In genomic region chr2:65159921-65160320, GRCh38 we compare ENCODE assay signal across 16 cellular contexts. TPM values are rescaled to one million over a fixed set of nuclear protein-coding genes. Genes with fewer than 3 reads are reported as not detected.
DNase-seq lines count a peak whose midpoint lies in the region; ATAC-seq and TF ChIP-seq lines count a peak whose summit lies in the region.
"Had no signal": no experiment of that assay in that cellular context is flagged by ENCODE, and none has a peak within 500 bp of the region (broad histone marks: within the 10 kb centered on the region; RNA-seq: fewer than 3 reads in every experiment).

No MANE protein-coding gene starts in this region.

- peaks cover 0 to 5% of the 10 kb centered on the region in 2 donors for H3K4me1 ChIP-seq in naive thymus-derived CD4-positive, alpha-beta T cell (ENCODE audit: control insufficient read depth in 2 of 2, insufficient read depth in 2 of 2, low read length in 2 of 2)
- no peaks in the 10 kb centered on the region for H3K4me1 ChIP-seq in smooth muscle cell (ENCODE audit: low read depth)

- H3K9me3 ChIP-seq in SU-DHL-6 (ENCODE audit: insufficient read depth, low read length) (no peaks in the 10 kb centered on the region), smooth muscle cell (replicated peaks; ENCODE audit: low read depth) (no peaks in the 10 kb centered on the region)
- no peaks in the 10 kb centered on the region for H3K9me3 ChIP-seq in naive thymus-derived CD4-positive, alpha-beta T cell (ENCODE audit: control insufficient read depth in 2 of 3, low read length in 3 of 3)

- no peaks in the 10 kb centered on the region for H3K9me3 Mint-ChIP-seq in activated naive CD4-positive, alpha-beta T cell treated with anti-CD3 and anti-CD28 coated beads, Interleukin-2, amount 10 ng/mL, durations not matched to agents 7 days and 5 days
- no peaks in the 10 kb centered on the region for H3K9me3 Mint-ChIP-seq in activated naive CD4-positive, alpha-beta T cell treated with anti-CD3 and anti-CD28 coated beads for 36 hours
- no peaks in the 10 kb centered on the region for H3K9me3 Mint-ChIP-seq in naive thymus-derived CD4-positive, alpha-beta T cell

- CTCF ChIA-PET in activated naive CD4-positive, alpha-beta T cell treated with anti-CD3 and anti-CD28 coated beads, Interleukin-2, amount 10 ng/mL, durations not matched to agents 7 days and 5 days (lab: Charles Lee), result interaction anchor here (0.9 to 2.5 kb wide), 3 partner anchors 9 to 95 kb away, joined by 6 to 10 read pairs (median 6); no protein-coding TSS in a partner anchor
- CTCF ChIA-PET in activated naive CD4-positive, alpha-beta T cell treated with anti-CD3 and anti-CD28 coated beads for 36 hours (lab: Charles Lee), result interaction anchor here (0.6 to 1.9 kb wide), 3 partner anchors 9 to 124 kb away, joined by 4 to 9 read pairs (median 7); no protein-coding TSS in a partner anchor
- CTCF ChIA-PET in naive thymus-derived CD4-positive, alpha-beta T cell (lab: Charles Lee), result interaction anchor here (0.6 kb wide), 1 partner anchor 65 kb away, joined by 4 read pairs; no protein-coding TSS in a partner anchor

- no peak overlapping the region for H3K9ac ChIP-seq in SU-DHL-6 (ENCODE audit: low read length)
- no peak overlapping the region for H3K9ac ChIP-seq in smooth muscle cell (ENCODE audit: low read depth)

- H3K9me2 ChIP-seq in SU-DHL-6 (replicated peaks; ENCODE audit: insufficient read depth, low read length), result no peaks in the 10 kb centered on the region

- H3K79me2 ChIP-seq in SU-DHL-6 (ENCODE audit: insufficient read depth, low read length), result no peaks in the 10 kb centered on the region
- H3K79me2 ChIP-seq in smooth muscle cell (ENCODE audit: low read depth), result no peaks in the 10 kb centered on the region

- POLR2A ChIA-PET in naive thymus-derived CD4-positive, alpha-beta T cell (lab: Charles Lee), result no interaction called here

- TF ChIP-seq CTCF in SU-DHL-6 (IDR thresholded peaks at IDR 0.05; ENCODE audit: insufficient read depth, low read length, poor library complexity, severe bottlenecking) (no peak), smooth muscle cell (IDR thresholded peaks at IDR 0.05; ENCODE audit: borderline replicate concordance, insufficient read depth, poor library complexity, severe bottlenecking) (no peak)

- ATAC-seq in naive thymus-derived CD4-positive, alpha-beta T cell, result peak; percentile 32
- ATAC-seq in GM21390 (IDR thresholded peaks at IDR 0.05; ENCODE audit: unreplicated experiment) (no peak), GM21447 (IDR thresholded peaks at IDR 0.05; ENCODE audit: unreplicated experiment) (no peak)

- WGBS in smooth muscle cell (ENCODE audit: low lambda C conversion rate), result 86% methylated on average over 2 of the region's 2 CpGs

- no peak overlapping the region for H3K4me3 Mint-ChIP-seq in activated naive CD4-positive, alpha-beta T cell treated with anti-CD3 and anti-CD28 coated beads, Interleukin-2, amount 10 ng/mL, durations not matched to agents 7 days and 5 days
- H3K4me3 Mint-ChIP-seq in activated naive CD4-positive, alpha-beta T cell treated with anti-CD3 and anti-CD28 coated beads for 36 hours, result no peak overlapping the region
- H3K4me3 Mint-ChIP-seq in naive thymus-derived CD4-positive, alpha-beta T cell, result peak overlapping the region in 8 of 10 donors; percentile 3 to 44 (median 19)

- H3K27ac ChIP-seq in SU-DHL-6 (ENCODE audit: low read depth, low read length), result no peak overlapping the region
- H3K27ac ChIP-seq in naive thymus-derived CD4-positive, alpha-beta T cell (ENCODE audit: low read depth, low read length), result no peak overlapping the region
- no peak overlapping the region for H3K27ac ChIP-seq in smooth muscle cell (ENCODE audit: low read depth)
- H3K27ac ChIP-seq: cardiac muscle cell had no signal

- H3K4me2 ChIP-seq in SU-DHL-6 (ENCODE audit: low read depth, low read length, poor library complexity, severe bottlenecking) (peak overlapping the region; percentile 10), smooth muscle cell (no peak overlapping the region)

- H2AFZ ChIP-seq in SU-DHL-6 (ENCODE audit: low read depth, low read length, severe bottlenecking) (peak overlapping the region; percentile 8), smooth muscle cell (ENCODE audit: low read depth) (no peak overlapping the region)

- H3K27me3 Mint-ChIP-seq in activated naive CD4-positive, alpha-beta T cell treated with anti-CD3 and anti-CD28 coated beads, Interleukin-2, amount 10 ng/mL, durations not matched to agents 7 days and 5 days, result no peaks in the 10 kb centered on the region
- no peaks in the 10 kb centered on the region for H3K27me3 Mint-ChIP-seq in activated naive CD4-positive, alpha-beta T cell treated with anti-CD3 and anti-CD28 coated beads for 36 hours (ENCODE audit: low read depth)
- peaks cover 0 to 2% (median 0%) of the 10 kb centered on the region in 5 donors for H3K27me3 Mint-ChIP-seq in naive thymus-derived CD4-positive, alpha-beta T cell

- no peaks in the 10 kb centered on the region for H4K20me1 ChIP-seq in SU-DHL-6 (ENCODE audit: low read depth, low read length)
- no peaks in the 10 kb centered on the region for H4K20me1 ChIP-seq in smooth muscle cell (ENCODE audit: low read depth)

- H3K27ac Mint-ChIP-seq in activated naive CD4-positive, alpha-beta T cell treated with anti-CD3 and anti-CD28 coated beads, Interleukin-2, amount 10 ng/mL, durations not matched to agents 7 days and 5 days, result peak overlapping the region; percentile 0
- H3K27ac Mint-ChIP-seq in activated naive CD4-positive, alpha-beta T cell treated with anti-CD3 and anti-CD28 coated beads for 36 hours, result no peak overlapping the region
- H3K27ac Mint-ChIP-seq in naive thymus-derived CD4-positive, alpha-beta T cell, result peak overlapping the region in 4 of 9 donors; percentile 1 to 6 (median 2)

- H3K36me3 ChIP-seq in SU-DHL-6 (ENCODE audit: low read length) (no peaks in the 10 kb centered on the region), smooth muscle cell (ENCODE audit: low read depth) (no peaks in the 10 kb centered on the region)
- H3K36me3 ChIP-seq in naive thymus-derived CD4-positive, alpha-beta T cell (ENCODE audit: control insufficient read depth in 2 of 3, insufficient read depth in 3 of 3, low read length in 3 of 3), result no peaks in the 10 kb centered on the region
- H3K36me3 ChIP-seq: cardiac muscle cell had no signal

- H3K27me3 ChIP-seq in SU-DHL-6 (ENCODE audit: low read length) (no peaks in the 10 kb centered on the region), smooth muscle cell (ENCODE audit: low read depth) (no peaks in the 10 kb centered on the region)
- no peaks in the 10 kb centered on the region for H3K27me3 ChIP-seq in naive thymus-derived CD4-positive, alpha-beta T cell (ENCODE audit: control insufficient read depth in 2 of 2, insufficient read depth in 2 of 2, low read length in 2 of 2)
- H3K27me3 ChIP-seq: cardiac muscle cell had no signal

- H3F3A ChIP-seq in SU-DHL-6 (ENCODE audit: insufficient read depth), result no peaks in the 10 kb centered on the region
- H3F3A ChIP-seq in smooth muscle cell (ENCODE audit: low read depth), result no peaks in the 10 kb centered on the region

- no peak overlapping the region for H3K4me3 ChIP-seq in SU-DHL-6 (ENCODE audit: insufficient read depth, low read length, poor library complexity, severe bottlenecking)
- H3K4me3 ChIP-seq in naive thymus-derived CD4-positive, alpha-beta T cell (ENCODE audit: low read length), result no peak overlapping the region
- no peak overlapping the region for H3K4me3 ChIP-seq in smooth muscle cell
- H3K4me3 ChIP-seq: cardiac muscle cell, lung had no signal

- intact Hi-C loops in activated naive CD4-positive, alpha-beta T cell treated with anti-CD3 and anti-CD28 coated beads for 36 hours (cut with micrococcal nuclease), result no loop called here
- intact Hi-C loops in naive thymus-derived CD4-positive, alpha-beta T cell (cut with micrococcal nuclease), result loop anchor here in 1 of 2 donors (10.0 kb wide), 1 partner anchor 825 kb away; no protein-coding TSS in a partner anchor

- no peaks in the 10 kb centered on the region for H3K36me3 Mint-ChIP-seq in activated naive CD4-positive, alpha-beta T cell treated with anti-CD3 and anti-CD28 coated beads, Interleukin-2, amount 10 ng/mL, durations not matched to agents 7 days and 5 days
- H3K36me3 Mint-ChIP-seq in activated naive CD4-positive, alpha-beta T cell treated with anti-CD3 and anti-CD28 coated beads for 36 hours (ENCODE audit: low read depth), result no peaks in the 10 kb centered on the region
- no peaks in the 10 kb centered on the region for H3K36me3 Mint-ChIP-seq in naive thymus-derived CD4-positive, alpha-beta T cell

- peaks cover 23% of the 10 kb centered on the region for H3K4me1 Mint-ChIP-seq in activated naive CD4-positive, alpha-beta T cell treated with anti-CD3 and anti-CD28 coated beads, Interleukin-2, amount 10 ng/mL, durations not matched to agents 7 days and 5 days
- peaks cover 13% of the 10 kb centered on the region for H3K4me1 Mint-ChIP-seq in activated naive CD4-positive, alpha-beta T cell treated with anti-CD3 and anti-CD28 coated beads for 36 hours (ENCODE audit: low read depth)
- H3K4me1 Mint-ChIP-seq in naive thymus-derived CD4-positive, alpha-beta T cell, result peaks cover 18 to 33% (median 25%) of the 10 kb centered on the region in 7 donors

- no peak for DNase-seq in activated naive CD4-positive, alpha-beta T cell treated with anti-CD3 and anti-CD28 coated beads, Interleukin-2, amount 10 ng/mL, durations not matched to agents 7 days and 5 days
- no peak for DNase-seq in activated naive CD4-positive, alpha-beta T cell treated with anti-CD3 and anti-CD28 coated beads for 36 hours
- DNase-seq in KG1 (lab: John Stamatoyannopoulos, UW) (peak; percentile 32), smooth muscle cell (lab: John Stamatoyannopoulos, UW; ENCODE audit: unreplicated experiment) (no peak)
- no peak for DNase-seq in naive thymus-derived CD4-positive, alpha-beta T cell
- DNase-seq: activated CD4-positive, alpha-beta T cell treated with anti-CD3 and anti-CD28 coated beads, Interleukin-2, amount 50 U/mL, for 48 hours; activated gamma-delta T cell treated with Interleukin-2 at 50 U/mL for 16 hours; foreskin fibroblast; NCI-H1694; NCI-H446; small intestine had no signal

RNA-seq across cellular contexts. Expression of gene RAB1A, which starts 30.0 kb away (rescaled TPM):
- total RNA-seq in activated naive CD4-positive, alpha-beta T cell treated with anti-CD3 and anti-CD28 coated beads for 36 hours, result 10 to 100 TPM; 60.8 to 61.3 TPM
- 10 to 100 TPM; 48.8 to 78.6 (median 65.8) TPM for total RNA-seq in naive thymus-derived CD4-positive, alpha-beta T cell
- polyA plus RNA-seq in naive thymus-derived CD4-positive, alpha-beta T cell, result 10 to 100 TPM; 53.6 to 61.4 TPM
- total RNA-seq in smooth muscle cell, result 250 and 255 TPM in 2 replicates
- polyA plus RNA-seq in smooth muscle cell, result 359 and 361 TPM in 2 replicates

Comparison
In these comparisons a context has a peak if more than half of its experiments do, and no peak if none do; other contexts are left out.
1. H3K4me3 Mint-ChIP-seq: peak in naive thymus-derived CD4-positive, alpha-beta T cell (8 of 10); none in activated naive CD4-positive, alpha-beta T cell treated with anti-CD3 and anti-CD28 coated beads, Interleukin-2, amount 10 ng/mL, durations not matched to agents 7 days and 5 days (single experiment) and activated naive CD4-positive, alpha-beta T cell treated with anti-CD3 and anti-CD28 coated beads for 36 hours (single experiment).